8 cellular contexts compared by ENCODE assay signal in the genomic region with DNA sequence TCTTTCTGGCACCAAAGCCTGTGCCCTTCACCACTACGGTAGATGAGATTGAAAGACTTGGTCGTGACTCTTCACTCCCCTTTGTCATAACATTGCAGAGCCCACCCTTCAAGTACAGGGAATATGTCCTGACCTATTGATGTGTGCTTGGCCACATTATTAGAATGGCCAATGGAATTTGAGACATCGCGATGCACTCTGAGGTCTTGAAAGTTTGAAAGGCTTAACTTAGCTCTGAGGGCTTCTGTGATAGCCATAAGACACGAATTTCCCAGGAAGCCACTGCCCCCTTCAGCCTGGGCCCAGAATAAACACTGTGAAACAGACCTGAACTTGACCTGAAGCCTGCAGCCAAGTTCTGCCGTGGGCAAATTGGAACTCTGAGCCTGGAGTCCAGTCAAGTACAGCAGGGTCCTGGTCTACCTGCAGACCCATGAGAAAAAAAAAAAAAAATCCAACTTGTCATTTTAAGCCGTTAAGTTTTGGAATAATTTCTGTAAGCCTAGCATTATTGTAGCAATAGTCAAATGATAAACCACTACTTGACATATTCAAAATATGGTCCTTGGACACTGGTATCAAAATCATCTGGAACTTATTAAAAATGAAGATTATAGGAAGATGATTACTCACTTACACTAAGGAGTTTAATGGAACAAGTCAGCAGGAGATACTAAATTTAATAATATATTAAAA. TPM values are rescaled to one million over a fixed set of nuclear protein-coding genes. Genes with fewer than 3 reads are reported as not detected.
DNase-seq lines count a peak whose midpoint lies in the region; ATAC-seq, FAIRE-seq and TF ChIP-seq lines count a peak whose summit lies in the region.

No MANE protein-coding gene starts in this region.

- FAIRE-seq in bronchial epithelial cell (lab: Jason Lieb, UNC), result no peak

- H3K4me3 ChIP-seq in PC-9 (no peak overlapping the region), bronchial epithelial cell (ENCODE audit: low read depth, low read length) (no peak overlapping the region), testis (no peak overlapping the region)

- peaks cover 0 to 5% of the 10 kb centered on the region in 2 donors for H3K36me3 Mint-ChIP-seq in activated naive CD4-positive, alpha-beta T cell treated with anti-CD3 and anti-CD28 coated beads, Interleukin-2, amount 50 U/mL, for 72 hours

- TF ChIP-seq POLR2A in testis (IDR thresholded peaks at IDR 0.05), result no peak

- H3K36me3 ChIP-seq in PC-9 (ENCODE audit: low read depth) (no peaks in the 10 kb centered on the region), bronchial epithelial cell (ENCODE audit: control insufficient read depth, insufficient read depth, low read length) (no peaks in the 10 kb centered on the region), testis (ENCODE audit: low read depth, missing control alignments) (no peaks in the 10 kb centered on the region)

- H3K79me2 ChIP-seq in PC-9 (ENCODE audit: low read depth), result no peaks in the 10 kb centered on the region

- H3K9me2 ChIP-seq in PC-9 (ENCODE audit: insufficient read depth), result no peaks in the 10 kb centered on the region

- no peaks in the 10 kb centered on the region for H4K20me1 ChIP-seq in PC-9 (ENCODE audit: insufficient read depth)

- no peaks in the 10 kb centered on the region for H3K9me3 Mint-ChIP-seq in activated naive CD4-positive, alpha-beta T cell treated with anti-CD3 and anti-CD28 coated beads, Interleukin-2, amount 50 U/mL, for 72 hours

- POLR2A ChIA-PET in PC-9 (lab: Charles Lee; ENCODE audit: unreplicated experiment), result interaction anchor here (0.6 kb wide), 1 partner anchor 160 kb away, joined by 18 read pairs; the partner anchor contains the start of gene REV3L

- H3K27me3 ChIP-seq in PC-9 (ENCODE audit: insufficient read depth, low read depth), result no peaks in the 10 kb centered on the region
- H3K27me3 ChIP-seq in bronchial epithelial cell (ENCODE audit: control insufficient read depth, insufficient read depth, low read length), result no peaks in the 10 kb centered on the region
- no peaks in the 10 kb centered on the region for H3K27me3 ChIP-seq in testis

- TF ChIP-seq CTCF in PC-9 (conservative IDR thresholded peaks at IDR 0.05), result peak; percentile 71
- peak; percentile 82 for TF ChIP-seq CTCF in bronchial epithelial cell (IDR thresholded peaks at IDR 0.05; ENCODE audit: insufficient read depth, low read length, severe bottlenecking)
- TF ChIP-seq CTCF in testis (IDR thresholded peaks at IDR 0.05), result peak; percentile 27 to 42 (median 36)

- no peaks in the 10 kb centered on the region for H3F3A ChIP-seq in PC-9 (ENCODE audit: insufficient read depth, low read depth)

- H3K27ac Mint-ChIP-seq in activated naive CD4-positive, alpha-beta T cell treated with anti-CD3 and anti-CD28 coated beads, Interleukin-2, amount 50 U/mL, for 72 hours, result no peak overlapping the region

- CTCF ChIA-PET in PC-9 (lab: Charles Lee), result interaction anchor here (0.6 to 1.0 kb wide), 3 partner anchors 37 to 384 kb away, joined by 3 to 7 read pairs (median 3); partner anchors contain the start of gene TRAF3IP2

- no peak overlapping the region for H3K4me2 ChIP-seq in PC-9

- 24 to 34% methylated on average over 6 to 7 of the region's 7 CpGs for WGBS in testis, 2 donors

- DNase-seq in activated naive CD4-positive, alpha-beta T cell treated with anti-CD3 and anti-CD28 coated beads, Interleukin-2, amount 50 U/mL, for 72 hours (ENCODE audit: low spot score in 2 of 2), result peak in 1 of 2 donors; percentile 43
- DNase-seq in activated naive CD4-positive, alpha-beta T cell (lab: John Stamatoyannopoulos, UW), result no peak
- DNase-seq in PC-9, result peak; percentile 46 to 50
- peak; percentile 68 for DNase-seq in bronchial epithelial cell (ENCODE audit: low read depth)
- DNase-seq in left colon, result peak; percentile 52 to 62
- DNase-seq in testis, result peak; percentile 70
- no peak for DNase-seq in ecto neural progenitor cell (ENCODE audit: low spot score)

- H2AFZ ChIP-seq in PC-9, result no peak overlapping the region

- peak; percentile 64 to 74 for ATAC-seq in activated naive CD4-positive, alpha-beta T cell treated with anti-CD3 and anti-CD28 coated beads, Interleukin-2, amount 50 U/mL, for 72 hours
- peak; percentile 60 for ATAC-seq in HG03159 (IDR thresholded peaks at IDR 0.05; ENCODE audit: unreplicated experiment)
- ATAC-seq in left colon, result peak; percentile 98

- intact Hi-C loops in PC-9 (cut with micrococcal nuclease; ENCODE audit: unreplicated experiment) (loop anchor here (1.0 to 2.0 kb wide), 2 partner anchors 282 to 383 kb away; a partner anchor contains a TSS), left colon (cut with DNase I, micrococcal nuclease) (no loop called here), testis (cut with DNase I; ENCODE audit: low total_unique reads) (no loop called here)

- no TSS peak for BruUV-seq in PC-9 (replicated peaks; lab: Mats Ljungman, UMichigan)

- H3K27ac ChIP-seq in PC-9, result no peak overlapping the region
- H3K27ac ChIP-seq in testis, result no peak overlapping the region

- H3K9me3 ChIP-seq in PC-9 (ENCODE audit: insufficient read depth, low read depth) (no peaks in the 10 kb centered on the region), testis (no peaks in the 10 kb centered on the region)

- H3K4me1 ChIP-seq in PC-9 (replicated peaks; ENCODE audit: insufficient read depth) (no peaks in the 10 kb centered on the region), testis (no peaks in the 10 kb centered on the region)

RNA-seq across cellular contexts. Expression of gene TRAF3IP2, which starts 36.9 kb away (rescaled TPM):
- total RNA-seq in activated naive CD4-positive, alpha-beta T cell treated with anti-CD3 and anti-CD28 coated beads, Interleukin-2, amount 50 U/mL, for 72 hours, result 10 to 100 TPM; 32.5 to 38.0 TPM
- 28.0 and 37.6 TPM in 2 replicates for total RNA-seq in PC-9 (2021)
- total RNA-seq in bronchial epithelial cell, result 38.5 and 39.8 TPM in 2 replicates
- 10 to 100 TPM; 59.3 to 62.4 TPM for total RNA-seq in left colon
- total RNA-seq in testis, result 1 to 10 TPM; 8.5 to 9.4 TPM
- polyA plus RNA-seq in testis (ENCODE audit: insufficient read depth, low read depth, low replicate concordance), result 9.5 TPM

Comparison
In these comparisons a context has a peak if more than half of its experiments do, and no peak if none do; other contexts are left out.
1. DNase-seq: peak in PC-9 (2 of 2), bronchial epithelial cell (single experiment), left colon (2 of 2) and testis (single experiment); none in activated naive CD4-positive, alpha-beta T cell (0 of 4) and ecto neural progenitor cell (single experiment).
2. Peak in every context shown above with its lines, with median percentiles within 50 percentile points of each other: ATAC-seq and CTCF ChIP-seq.